ENCODE assay signal across 8 cellular contexts in the genomic region with DNA sequence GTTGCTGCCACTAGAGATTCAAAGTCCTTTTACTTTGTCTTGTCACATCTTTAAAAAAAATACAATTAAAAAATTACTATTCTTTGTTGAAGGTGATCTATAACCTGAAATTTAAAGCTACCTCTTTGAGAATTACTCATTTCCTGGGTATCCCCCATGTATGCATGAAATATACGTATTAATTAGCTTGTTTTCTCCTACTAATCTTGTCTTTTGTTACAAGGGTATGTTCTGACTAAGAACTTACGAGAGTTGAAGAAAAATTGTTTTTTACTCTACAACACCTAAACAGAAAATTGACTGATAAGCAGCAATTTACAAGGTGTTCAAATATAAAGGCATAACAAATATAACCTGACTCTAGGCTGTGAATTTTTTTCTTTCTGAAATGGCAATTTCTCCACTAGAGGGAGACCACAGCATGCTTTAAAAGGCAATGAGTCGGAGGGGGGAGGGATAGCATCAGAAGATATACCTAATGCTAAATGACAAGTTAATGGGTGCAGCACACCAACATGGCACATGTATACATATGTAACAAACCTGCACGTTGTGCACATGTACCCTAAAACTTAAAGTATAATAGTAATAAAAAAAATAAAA.
DNase-seq lines count a peak whose midpoint lies in the region; ATAC-seq, FAIRE-seq and TF ChIP-seq lines count a peak whose summit lies in the region.

No MANE protein-coding gene starts in this region.

- TF ChIP-seq CTCF in hepatocyte (IDR thresholded peaks at IDR 0.05; ENCODE audit: poor library complexity) = peak; percentile 56

- ATAC-seq in HG03565 (IDR thresholded peaks at IDR 0.05; ENCODE audit: unreplicated experiment) (no peak), GM21825 (IDR thresholded peaks at IDR 0.05; ENCODE audit: unreplicated experiment) (no peak)

- no peak overlapping the region for H2AFZ ChIP-seq in hepatocyte

- H3K9me3 ChIP-seq in SJCRH30 (replicated peaks) = no peaks in the 10 kb centered on the region
- H3K9me3 ChIP-seq in hepatocyte (ENCODE audit: low read depth) = no peaks in the 10 kb centered on the region

- no peaks in the 10 kb centered on the region for H3K9me2 ChIP-seq in hepatocyte (replicated peaks; ENCODE audit: insufficient read depth)

- WGBS in hepatocyte (ENCODE audit: low lambda C conversion rate, missing lambda C conversion rate) = 55% methylated on average over 4 of the region's 4 CpGs

- H3K36me3 ChIP-seq in H7 (replicated peaks; ENCODE audit: control insufficient read depth, insufficient read depth, low read length) = no peaks in the 10 kb centered on the region
- H3K36me3 ChIP-seq in SJCRH30 = no peaks in the 10 kb centered on the region
- H3K36me3 ChIP-seq in hepatocyte (replicated peaks; ENCODE audit: insufficient read depth, low read depth) = no peaks in the 10 kb centered on the region

- H3K4me3 ChIP-seq in H7 (ENCODE audit: insufficient read depth, low read depth, low read length) (no peak overlapping the region), SJCRH30 (no peak overlapping the region), hepatocyte (no peak overlapping the region)

- no peaks in the 10 kb centered on the region for H3K79me2 ChIP-seq in hepatocyte

- no peaks in the 10 kb centered on the region for H3K27me3 ChIP-seq in H7 (ENCODE audit: control insufficient read depth, insufficient read depth, low read length)
- H3K27me3 ChIP-seq in SJCRH30 = no peaks in the 10 kb centered on the region
- H3K27me3 ChIP-seq in hepatocyte = no peaks in the 10 kb centered on the region

- no peaks in the 10 kb centered on the region for H4K20me1 ChIP-seq in hepatocyte (ENCODE audit: insufficient read depth, poor library complexity, severe bottlenecking)

- DNase-seq in Ammon's horn (ENCODE audit: low spot score) (peak; percentile 17), H7 (peak; percentile 8), SJCRH30 (peak; percentile 10 to 61), hepatocyte (ENCODE audit: low spot score) (peak; percentile 49), HTR-8/SVneo (ENCODE audit: insufficient read length, low spot score) (no peak), OCI-M2 (lab: John Stamatoyannopoulos, UW; ENCODE audit: unreplicated experiment) (no peak)

- no peak overlapping the region for H3K27ac ChIP-seq in SJCRH30
- H3K27ac ChIP-seq in hepatocyte = no peak overlapping the region

- no peak for FAIRE-seq in HTR-8/SVneo (lab: Jason Lieb, UNC)

- H3K4me2 ChIP-seq in hepatocyte = no peak overlapping the region

- no peaks in the 10 kb centered on the region for H3K4me1 ChIP-seq in SJCRH30
- no peaks in the 10 kb centered on the region for H3K4me1 ChIP-seq in hepatocyte (ENCODE audit: insufficient read depth)

Comparison
In these comparisons a context has a peak if more than half of its experiments do, and no peak if none do; other contexts are left out.
1. DNase-seq: peak in Ammon's horn (single experiment), H7 (single experiment), SJCRH30 (2 of 2) and hepatocyte (single experiment); none in HTR-8/SVneo (single experiment) and OCI-M2 (single experiment).